In the genomic region with DNA sequence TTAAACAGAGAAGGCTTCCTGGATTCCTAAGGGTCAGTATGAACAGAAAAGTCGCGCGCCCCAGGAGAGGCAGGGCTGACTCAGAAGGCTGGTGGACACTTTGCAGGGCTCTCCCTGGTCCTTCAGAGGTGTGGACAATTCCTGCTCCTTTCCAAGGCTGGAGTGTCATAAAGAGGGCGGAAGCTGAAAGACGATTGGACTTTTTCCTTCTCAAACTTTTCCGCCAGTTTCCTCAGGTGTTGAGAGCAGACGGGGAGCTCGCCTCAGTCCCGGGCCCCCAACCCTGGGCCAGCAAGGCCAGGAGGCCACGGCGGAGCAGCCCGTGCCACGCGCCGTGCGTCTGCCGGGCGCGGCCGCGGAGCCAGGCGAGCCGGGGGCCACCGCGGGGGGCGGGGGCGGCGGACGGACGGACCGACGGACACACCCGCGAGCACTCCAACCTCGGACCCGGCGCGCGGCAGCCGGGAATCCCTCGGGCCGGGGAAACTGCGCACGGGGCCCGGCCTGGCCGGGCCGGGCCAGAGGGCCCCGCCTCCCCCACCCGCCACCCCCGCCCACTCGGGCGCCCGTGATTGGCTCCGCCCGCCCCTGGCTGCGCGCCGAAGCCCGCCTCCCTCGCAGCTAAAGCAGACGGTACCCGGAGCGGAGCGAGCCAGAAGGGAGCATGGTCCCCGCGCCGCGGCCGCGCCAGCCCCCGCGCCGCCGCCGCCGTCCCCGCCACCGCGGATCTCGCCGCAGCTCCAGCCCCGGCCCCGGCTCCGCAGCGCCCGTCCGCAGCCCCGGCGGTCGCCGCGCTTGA, we compare ENCODE assay signal across 1 cellular context.
TF ChIP-seq lines count a peak whose summit lies in the region.

A gene (plus strand): TSS at position 629 of the 799 bp plus-strand sequence. CDS start 177,018 bp downstream, outside the sequence.

TF ChIP-seq in A549, 52 proteins besides CTCF, POLR2A, EP300 and RAD21 (continued from another document):
- TF ChIP-seq, protein P1, sequence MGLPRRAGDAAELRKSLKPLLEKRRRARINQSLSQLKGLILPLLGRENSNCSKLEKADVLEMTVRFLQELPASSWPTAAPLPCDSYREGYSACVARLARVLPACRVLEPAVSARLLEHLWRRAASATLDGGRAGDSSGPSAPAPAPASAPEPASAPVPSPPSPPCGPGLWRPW (IDR thresholded peaks at IDR 0.05), result no peak
- TF ChIP-seq TFCP2L1 (CRISPR knock-in tag; IDR thresholded peaks at IDR 0.05) (no peak), MAFK (IDR thresholded peaks at IDR 0.05; ENCODE audit: partially characterized antibody) (no peak), ZC3H11A (IDR thresholded peaks at IDR 0.05) (no peak), JUN (IDR thresholded peaks at IDR 0.05) (peak in 1 of 2 experiments; percentile 56; a peak in 2 of 5 replicates), KDM5A (IDR thresholded peaks at IDR 0.05) (no peak), NPAS2 (CRISPR knock-in tag; IDR thresholded peaks at IDR 0.05; ENCODE audit: borderline replicate concordance) (no peak), CBX8 (IDR thresholded peaks at IDR 0.05) (no peak), CBX2 (IDR thresholded peaks at IDR 0.05; ENCODE audit: borderline replicate concordance, low read depth) (no peak), EHF (CRISPR knock-in tag; IDR thresholded peaks at IDR 0.05) (no peak), POLR2AphosphoS2 (conservative IDR thresholded peaks at IDR 0.05; ENCODE audit: low read length) (no peak), FOXS1 (CRISPR knock-in tag; IDR thresholded peaks at IDR 0.05) (no peak), RFX5 (IDR thresholded peaks at IDR 0.05) (no peak), RNF2 (IDR thresholded peaks at IDR 0.05; ENCODE audit: borderline replicate concordance, low read depth) (no peak), HOXA7 (CRISPR knock-in tag; IDR thresholded peaks at IDR 0.05) (no peak), NR3C1 (IDR thresholded peaks at IDR 0.05) (no peak), CEBPB (IDR thresholded peaks at IDR 0.05) (no peak), ZNF302 (CRISPR knock-in tag; IDR thresholded peaks at IDR 0.05) (no peak), JUNB (IDR thresholded peaks at IDR 0.05) (no peak), HOXB5 (CRISPR knock-in tag; IDR thresholded peaks at IDR 0.05) (no peak), FOSL2 (IDR thresholded peaks at IDR 0.05) (no peak), FOSL2 (CRISPR knock-in tag; IDR thresholded peaks at IDR 0.05) (no peak), ZSCAN20 (CRISPR knock-in tag; IDR thresholded peaks at IDR 0.05) (no peak), HOXB13 (CRISPR knock-in tag; IDR thresholded peaks at IDR 0.05; ENCODE audit: low read depth) (0 out of 2 replicates have a peak, but pooled peaks have one; percentile 48), MAZ (IDR thresholded peaks at IDR 0.05; ENCODE audit: borderline replicate concordance, low read depth, low read length) (no peak), GATA3 (IDR thresholded peaks at IDR 0.05; ENCODE audit: borderline replicate concordance) (no peak)
- TF ChIP-seq, protein P2, sequence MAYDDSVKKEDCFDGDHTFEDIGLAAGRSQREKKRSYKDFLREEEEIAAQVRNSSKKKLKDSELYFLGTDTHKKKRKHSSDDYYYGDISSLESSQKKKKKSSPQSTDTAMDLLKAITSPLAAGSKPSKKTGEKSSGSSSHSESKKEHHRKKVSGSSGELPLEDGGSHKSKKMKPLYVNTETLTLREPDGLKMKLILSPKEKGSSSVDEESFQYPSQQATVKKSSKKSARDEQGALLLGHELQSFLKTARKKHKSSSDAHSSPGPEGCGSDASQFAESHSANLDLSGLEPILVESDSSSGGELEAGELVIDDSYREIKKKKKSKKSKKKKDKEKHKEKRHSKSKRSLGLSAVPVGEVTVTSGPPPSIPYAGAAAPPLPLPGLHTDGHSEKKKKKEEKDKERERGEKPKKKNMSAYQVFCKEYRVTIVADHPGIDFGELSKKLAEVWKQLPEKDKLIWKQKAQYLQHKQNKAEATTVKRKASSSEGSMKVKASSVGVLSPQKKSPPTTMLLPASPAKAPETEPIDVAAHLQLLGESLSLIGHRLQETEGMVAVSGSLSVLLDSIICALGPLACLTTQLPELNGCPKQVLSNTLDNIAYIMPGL (CRISPR knock-in tag; IDR thresholded peaks at IDR 0.05; ENCODE audit: borderline replicate concordance), result no peak
- TF ChIP-seq, protein P3, sequence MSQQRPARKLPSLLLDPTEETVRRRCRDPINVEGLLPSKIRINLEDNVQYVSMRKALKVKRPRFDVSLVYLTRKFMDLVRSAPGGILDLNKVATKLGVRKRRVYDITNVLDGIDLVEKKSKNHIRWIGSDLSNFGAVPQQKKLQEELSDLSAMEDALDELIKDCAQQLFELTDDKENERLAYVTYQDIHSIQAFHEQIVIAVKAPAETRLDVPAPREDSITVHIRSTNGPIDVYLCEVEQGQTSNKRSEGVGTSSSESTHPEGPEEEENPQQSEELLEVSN (IDR thresholded peaks at IDR 0.05; ENCODE audit: borderline replicate concordance, low read depth), result 0 out of 2 replicates have a peak, but pooled peaks have one; percentile 22
- TF ChIP-seq, protein P4, sequence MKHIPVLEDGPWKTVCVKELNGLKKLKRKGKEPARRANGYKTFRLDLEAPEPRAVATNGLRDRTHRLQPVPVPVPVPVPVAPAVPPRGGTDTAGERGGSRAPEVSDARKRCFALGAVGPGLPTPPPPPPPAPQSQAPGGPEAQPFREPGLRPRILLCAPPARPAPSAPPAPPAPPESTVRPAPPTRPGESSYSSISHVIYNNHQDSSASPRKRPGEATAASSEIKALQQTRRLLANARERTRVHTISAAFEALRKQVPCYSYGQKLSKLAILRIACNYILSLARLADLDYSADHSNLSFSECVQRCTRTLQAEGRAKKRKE (CRISPR knock-in tag; IDR thresholded peaks at IDR 0.05; ENCODE audit: low read depth), result 0 out of 2 replicates have a peak, but pooled peaks have one; percentile 31
